In the genomic region with DNA sequence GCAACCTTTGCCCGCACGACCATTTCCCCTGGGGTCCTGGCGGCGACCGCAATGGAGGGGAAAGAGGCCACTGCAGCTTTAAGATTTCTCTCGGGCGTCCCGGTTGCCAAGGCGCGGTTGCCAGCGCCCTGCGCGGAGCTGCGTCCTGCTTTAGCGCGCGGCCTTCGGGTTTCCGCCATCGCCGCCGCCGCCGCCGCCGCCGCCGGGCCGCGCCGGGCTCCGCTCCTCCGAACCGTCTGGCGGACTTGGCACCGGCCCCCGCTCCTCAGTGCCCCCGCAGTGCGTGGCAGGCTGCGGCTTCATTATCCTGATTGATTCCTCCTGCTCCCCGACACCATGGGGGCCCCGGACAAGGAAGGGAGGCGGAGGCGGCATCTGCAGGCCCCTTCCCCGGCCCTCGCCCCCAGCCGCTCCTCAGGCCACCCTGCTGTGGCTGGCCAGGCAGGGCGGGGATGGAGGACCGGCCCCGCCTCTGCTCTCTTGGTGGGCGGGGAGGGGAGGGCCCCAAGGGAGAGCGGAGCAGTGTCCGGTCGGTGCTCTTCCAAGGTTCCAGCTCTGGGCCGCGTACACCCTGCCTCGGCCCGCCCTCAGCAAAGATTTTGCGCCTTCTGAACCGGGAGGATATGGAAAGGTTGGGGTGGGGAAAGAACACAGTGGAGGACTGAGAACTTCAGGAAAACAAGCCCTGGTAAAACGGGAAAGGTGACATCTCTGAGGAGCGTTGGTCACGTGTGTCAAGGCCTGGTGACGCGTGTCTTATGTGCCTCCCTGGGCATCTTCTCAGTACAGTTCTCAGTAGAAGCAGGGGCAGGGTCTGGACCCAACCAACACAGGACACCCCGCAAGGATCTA, we compare ENCODE assay signal across 8 cellular contexts. TPM values are rescaled to one million over a fixed set of nuclear protein-coding genes. Genes with fewer than 3 reads are reported as not detected.
DNase-seq lines count a peak whose midpoint lies in the region; TF ChIP-seq lines count a peak whose summit lies in the region.

No MANE protein-coding gene starts in this region.

- no peak overlapping the region for H3K27ac Mint-ChIP-seq in activated CD4-positive, alpha-beta memory T cell treated with anti-CD3 and anti-CD28 coated beads, Interleukin-2, amount 10 ng/mL, durations not matched to agents 7 days and 5 days
- H3K27ac Mint-ChIP-seq in mesothelial cell of epicardium = peak overlapping the region; percentile 67

- POLR2A ChIA-PET in activated CD4-positive, alpha-beta memory T cell treated with anti-CD3 and anti-CD28 coated beads, Interleukin-2, amount 10 ng/mL, durations not matched to agents 7 days and 5 days (lab: Charles Lee) = interaction anchor here (0.6 to 1.1 kb wide), 2 partner anchors 16 to 122 kb away, joined by 3 read pairs; partner anchors contain the start of gene MED1

- peak overlapping the region; percentile 36 to 73 for H3K9ac ChIP-seq in stomach smooth muscle (ENCODE audit: low read length in 2 of 2)

- H3K4me3 ChIP-seq in stomach smooth muscle (ENCODE audit: low read length in 2 of 2) = peak overlapping the region; percentile 45 to 74

- H3K36me3 ChIP-seq in stomach smooth muscle (ENCODE audit: control insufficient read depth in 2 of 2, insufficient read depth in 2 of 2, low read length in 2 of 2) = peaks cover 2 to 9% of the 10 kb centered on the region in 2 donors

- H3K27me3 Mint-ChIP-seq in activated CD4-positive, alpha-beta memory T cell treated with anti-CD3 and anti-CD28 coated beads, Interleukin-2, amount 10 ng/mL, durations not matched to agents 7 days and 5 days = peaks cover 11% of the 10 kb centered on the region
- H3K27me3 Mint-ChIP-seq in mesothelial cell of epicardium (ENCODE audit: low read depth) = peaks cover 27% of the 10 kb centered on the region

- CTCF ChIA-PET in activated CD4-positive, alpha-beta memory T cell treated with anti-CD3 and anti-CD28 coated beads, Interleukin-2, amount 10 ng/mL, durations not matched to agents 7 days and 5 days (lab: Charles Lee) = interaction anchor here (0.7 to 1.0 kb wide), 4 partner anchors 26 to 145 kb away, joined by 3 to 8 read pairs (median 4); no protein-coding TSS in a partner anchor

- no peaks in the 10 kb centered on the region for H3K27me3 ChIP-seq in stomach smooth muscle (ENCODE audit: control insufficient read depth in 1 of 2, insufficient read depth in 2 of 2, low read length in 2 of 2)

- TF ChIP-seq CTCF in mesothelial cell of epicardium (IDR thresholded peaks at IDR 0.05; ENCODE audit: unreplicated experiment) = no peak

- H3K4me1 Mint-ChIP-seq in activated CD4-positive, alpha-beta memory T cell treated with anti-CD3 and anti-CD28 coated beads, Interleukin-2, amount 10 ng/mL, durations not matched to agents 7 days and 5 days = peaks cover 7% of the 10 kb centered on the region
- H3K4me1 Mint-ChIP-seq in mesothelial cell of epicardium = peaks cover 4% of the 10 kb centered on the region

- DNase-seq in NCI-H524 (lab: John Stamatoyannopoulos, UW) (peak; percentile 26 to 55), NCI-H524 treated with DMSO at 0.1 percent for 48 hours (lab: John Stamatoyannopoulos, UW) (no peak), NCI-H128 (lab: John Stamatoyannopoulos, UW; ENCODE audit: unreplicated experiment) (peak; percentile 9), epithelial cell of prostate (ENCODE audit: low read depth, low spot score) (no peak), mesothelial cell of epicardium (ENCODE audit: low spot score in 2 of 2, unreplicated experiment in 2 of 2) (peak in 1 of 2 experiments; percentile 64)
- peak; percentile 58 for DNase-seq in activated CD4-positive, alpha-beta memory T cell treated with anti-CD3 and anti-CD28 coated beads, Interleukin-2, amount 10 ng/mL, durations not matched to agents 7 days and 5 days
- no peak for DNase-seq in central memory CD4-positive, alpha-beta T cell

- no peaks in the 10 kb centered on the region for H3K9me3 ChIP-seq in stomach smooth muscle (ENCODE audit: control insufficient read depth in 2 of 2, low read length in 2 of 2)

- peaks cover 3% of the 10 kb centered on the region for H3K9me3 Mint-ChIP-seq in activated CD4-positive, alpha-beta memory T cell treated with anti-CD3 and anti-CD28 coated beads, Interleukin-2, amount 10 ng/mL, durations not matched to agents 7 days and 5 days
- H3K9me3 Mint-ChIP-seq in mesothelial cell of epicardium = peaks cover 8% of the 10 kb centered on the region

- peaks cover 27% of the 10 kb centered on the region for H3K36me3 Mint-ChIP-seq in activated CD4-positive, alpha-beta memory T cell treated with anti-CD3 and anti-CD28 coated beads, Interleukin-2, amount 10 ng/mL, durations not matched to agents 7 days and 5 days (ENCODE audit: low read depth)
- peaks cover 15% of the 10 kb centered on the region for H3K36me3 Mint-ChIP-seq in mesothelial cell of epicardium

- peak overlapping the region; percentile 82 for H3K4me3 Mint-ChIP-seq in activated CD4-positive, alpha-beta memory T cell treated with anti-CD3 and anti-CD28 coated beads, Interleukin-2, amount 10 ng/mL, durations not matched to agents 7 days and 5 days
- H3K4me3 Mint-ChIP-seq in mesothelial cell of epicardium = peak overlapping the region; percentile 87

- H3K27ac ChIP-seq in epithelial cell of prostate (peak overlapping the region; percentile 42), stomach smooth muscle (ENCODE audit: low read length) (peak overlapping the region; percentile 67)

- peaks cover 8% of the 10 kb centered on the region for H3K4me1 ChIP-seq in stomach smooth muscle (ENCODE audit: control insufficient read depth, insufficient read depth, low read length)

RNA-seq across cellular contexts. Expression of gene NEUROD2, which starts 34.0 kb away (rescaled TPM):
- not detected for total RNA-seq in activated CD4-positive, alpha-beta memory T cell treated with anti-CD3 and anti-CD28 coated beads, Interleukin-2, amount 10 ng/mL, durations not matched to agents 7 days and 5 days
- total RNA-seq in mesothelial cell of epicardium = 0.09 TPM in 1 of 3 replicates, not detected in the others

RNA-seq across cellular contexts. Expression of gene PPP1R1B, which starts 53.1 kb away (rescaled TPM):
- total RNA-seq in activated CD4-positive, alpha-beta memory T cell treated with anti-CD3 and anti-CD28 coated beads, Interleukin-2, amount 10 ng/mL, durations not matched to agents 7 days and 5 days = not detected
- 0.58 to 0.75 TPM (median 0.75 TPM) in 3 replicates for total RNA-seq in mesothelial cell of epicardium

Comparison
In these comparisons a context has a peak if more than half of its experiments do, and no peak if none do; other contexts are left out.
1. DNase-seq: peak in NCI-H524 (2 of 2), NCI-H128 (single experiment) and activated CD4-positive, alpha-beta memory T cell treated with anti-CD3 and anti-CD28 coated beads, Interleukin-2, amount 10 ng/mL, durations not matched to agents 7 days and 5 days (single experiment); none in NCI-H524 treated with DMSO at 0.1 percent for 48 hours (single experiment), epithelial cell of prostate (single experiment) and central memory CD4-positive, alpha-beta T cell (single experiment).